10 cellular contexts compared by ENCODE assay signal in genomic region chr19:40744554-40745401, GRCh38. TPM values are rescaled to one million over a fixed set of nuclear protein-coding genes. Genes with fewer than 3 reads are reported as not detected.
A peak's percentile ranks its signal among the peaks of the same experiment; 100 is the strongest.
DNase-seq lines count a peak whose midpoint lies in the region; ATAC-seq and TF ChIP-seq lines count a peak whose summit lies in the region.
"Had no signal": no experiment of that assay in that cellular context is flagged by ENCODE, and none has a peak within 500 bp of the region (broad histone marks: within the 10 kb centered on the region; RNA-seq: fewer than 3 reads in every experiment).

No MANE protein-coding gene starts in this region.

- TF ChIP-seq POLR2A in body of pancreas (IDR thresholded peaks at IDR 0.05): no peak

- H3K9me3 ChIP-seq in DND-41 (ENCODE audit: insufficient read depth, low read length, severe bottlenecking) (no peaks in the 10 kb centered on the region), HUES64 (ENCODE audit: insufficient read depth, low read depth, low read length) (no peaks in the 10 kb centered on the region), body of pancreas (no peaks in the 10 kb centered on the region), mucosa of descending colon (no peaks in the 10 kb centered on the region), PC-9 (ENCODE audit: insufficient read depth, low read depth) (no peaks in the 10 kb centered on the region)
- H3K9me3 ChIP-seq: right atrium auricular region had no signal

- intact Hi-C loops in body of pancreas (cut with DNase I): no loop called here
- intact Hi-C loops in mucosa of descending colon (cut with DNase I, micrococcal nuclease): no loop called here
- intact Hi-C loops in PC-9 (cut with micrococcal nuclease; ENCODE audit: unreplicated experiment): no loop called here

- H4K20me1 ChIP-seq in DND-41 (ENCODE audit: insufficient read depth, low read length) (no peaks in the 10 kb centered on the region), PC-9 (ENCODE audit: insufficient read depth) (no peaks in the 10 kb centered on the region; the same call in 1 of the 2 replicates)

- peaks cover 18% of the 10 kb centered on the region for H3K36me3 ChIP-seq in DND-41 (ENCODE audit: insufficient read depth, low read length)
- H3K36me3 ChIP-seq in HUES64 (ENCODE audit: insufficient read depth, low read length): peaks cover 16% of the 10 kb centered on the region
- H3K36me3 ChIP-seq in body of pancreas (replicated peaks in 1 of 2; ENCODE audit: insufficient read depth in 1 of 2, low read depth in 2 of 2): peaks cover 0 to 1% of the 10 kb centered on the region in 2 donors
- no peaks in the 10 kb centered on the region for H3K36me3 ChIP-seq in mucosa of descending colon (ENCODE audit: low read depth)
- H3K36me3 ChIP-seq in PC-9 (ENCODE audit: low read depth): no peaks in the 10 kb centered on the region

- ATAC-seq in DND-41 (ENCODE audit: insufficient read depth, low read depth) (no peak), body of pancreas (no peak), mucosa of descending colon (peak; percentile 17), HG03521 (IDR thresholded peaks at IDR 0.05; ENCODE audit: unreplicated experiment) (no peak)

- no peak overlapping the region for H3K4me3 ChIP-seq in DND-41 (ENCODE audit: low read depth in 1 of 2, low read length in 2 of 2)
- no peak overlapping the region for H3K4me3 ChIP-seq in HUES64 (ENCODE audit: low read length)
- no peak overlapping the region for H3K4me3 ChIP-seq in body of pancreas
- no peak overlapping the region for H3K4me3 ChIP-seq in mucosa of descending colon
- H3K4me3 ChIP-seq in PC-9: no peak overlapping the region
- H3K4me3 ChIP-seq: right atrium auricular region had no signal

- POLR2A ChIA-PET in PC-9 (lab: Charles Lee; ENCODE audit: unreplicated experiment): interaction anchor here (0.6 kb wide), 3 partner anchors 26 to 697 kb away, joined by 3 to 4 read pairs (median 3); partner anchors contain the start of gene NUMBL

- WGBS in HUES64: 81% methylated on average over 16 of the region's 17 CpGs
- WGBS in body of pancreas, 2 donors: 49 to 64% methylated on average over 3 to 17 of the region's 17 CpGs

- no peaks in the 10 kb centered on the region for H3K9me2 ChIP-seq in PC-9 (ENCODE audit: insufficient read depth)

- H3K27me3 ChIP-seq in DND-41 (ENCODE audit: insufficient read depth, low read length, poor library complexity) (no peaks in the 10 kb centered on the region), HUES64 (ENCODE audit: insufficient read depth, low read length) (no peaks in the 10 kb centered on the region), body of pancreas (no peaks in the 10 kb centered on the region), PC-9 (ENCODE audit: insufficient read depth, low read depth) (no peaks in the 10 kb centered on the region)
- H3K27me3 ChIP-seq: right atrium auricular region had no signal

- H3K79me2 ChIP-seq in DND-41 (ENCODE audit: insufficient read depth, low read length) (peaks cover 22% of the 10 kb centered on the region), PC-9 (ENCODE audit: low read depth) (peaks cover 11% of the 10 kb centered on the region)

- no peak overlapping the region for H2AFZ ChIP-seq in DND-41 (ENCODE audit: low read depth, low read length)
- H2AFZ ChIP-seq in PC-9: no peak overlapping the region

- no peak overlapping the region for H3K9ac ChIP-seq in DND-41 (ENCODE audit: low read depth, low read length)
- peak overlapping the region; percentile 38; the same call in 1 of the 2 replicates for H3K9ac ChIP-seq in HUES64 (ENCODE audit: low read depth, low read length)

- CTCF ChIA-PET in PC-9 (lab: Charles Lee): no interaction called here

- H3F3A ChIP-seq in PC-9 (ENCODE audit: insufficient read depth, low read depth): peaks cover 24% of the 10 kb centered on the region

- H3K4me2 ChIP-seq in DND-41 (ENCODE audit: insufficient read depth, low read length): no peak overlapping the region
- H3K4me2 ChIP-seq in PC-9: no peak overlapping the region

- H3K4me1 ChIP-seq in DND-41 (ENCODE audit: insufficient read depth, low read length) (peaks cover 22% of the 10 kb centered on the region), HUES64 (ENCODE audit: insufficient read depth, low read length) (peaks cover 13% of the 10 kb centered on the region), body of pancreas (peaks cover 16% of the 10 kb centered on the region), mucosa of descending colon (ENCODE audit: low read depth) (peaks cover 5% of the 10 kb centered on the region), PC-9 (replicated peaks; ENCODE audit: insufficient read depth) (peaks cover 22% of the 10 kb centered on the region)

- H3K27ac ChIP-seq in DND-41 (ENCODE audit: low read length): no peak overlapping the region
- H3K27ac ChIP-seq in HUES64 (ENCODE audit: low read depth, low read length): peak overlapping the region; percentile 38
- peak overlapping the region in 2 of 4 donors; percentile 36 to 56 for H3K27ac ChIP-seq in body of pancreas
- no peak overlapping the region for H3K27ac ChIP-seq in PC-9
- H3K27ac ChIP-seq: right atrium auricular region had no signal

- TF ChIP-seq CTCF in DND-41 (IDR thresholded peaks at IDR 0.05; ENCODE audit: borderline replicate concordance, extremely low read depth, low read length, poor library complexity, severe bottlenecking): peak; percentile 28
- TF ChIP-seq CTCF in body of pancreas (IDR thresholded peaks at IDR 0.05): peak in 3 of 7 experiments; percentile 9 to 28 (median 11)
- no peak for TF ChIP-seq CTCF in mucosa of descending colon (IDR thresholded peaks at IDR 0.05)
- TF ChIP-seq CTCF in PC-9 (conservative IDR thresholded peaks at IDR 0.05): no peak

- no TSS peak for BruUV-seq in PC-9 (replicated peaks; lab: Mats Ljungman, UMichigan)

- DNase-seq in DND-41: no peak
- DNase-seq in body of pancreas: peak in 3 of 4 donors; percentile 22 to 42 (median 24)
- DNase-seq in mucosa of descending colon: no peak
- DNase-seq in cerebellum (ENCODE audit: low spot score): no peak
- no peak for DNase-seq in PC-9
- no peak for DNase-seq in T1000 (lab: John Stamatoyannopoulos, UW)
- DNase-seq: NCI-H2171 treated with DMSO at 0.1 percent for 48 hours had no signal

RNA-seq across cellular contexts. Expression of gene ACTMAP, which starts 5.5 kb away (rescaled TPM):
- polyA plus RNA-seq in HUES64 (2013, experiment 1 of 2): 13.5 TPM
- 17.6 TPM for polyA plus RNA-seq in HUES64 (2013, experiment 2 of 2)
- total RNA-seq in body of pancreas: 1 to 10 TPM; 3.0 to 4.2 TPM
- total RNA-seq in mucosa of descending colon: 10 to 100 TPM; 10.9 to 16.7 (median 13.8) TPM
- 0.82 TPM for total RNA-seq in cerebellum
- total RNA-seq in PC-9 (2021): 35.9 and 39.3 TPM in 2 replicates

RNA-seq across cellular contexts. Expression of gene SNRPA, which starts 6.2 kb away (rescaled TPM):
- polyA plus RNA-seq in HUES64 (2013, experiment 1 of 2): 157 TPM
- polyA plus RNA-seq in HUES64 (2013, experiment 2 of 2): 183 TPM
- total RNA-seq in body of pancreas (10 to 100 TPM; 18.7 to 42.2 TPM), mucosa of descending colon (10 to 100 TPM; 54.0 to 81.7 (median 59.9) TPM), cerebellum (34.3 TPM), PC-9 (2021) (119 and 147 TPM in 2 replicates)

RNA-seq across cellular contexts. Expression of gene ITPKC, which starts 27.9 kb away (rescaled TPM):
- polyA plus RNA-seq in HUES64 (2013, experiment 1 of 2): 6.6 TPM
- polyA plus RNA-seq in HUES64 (2013, experiment 2 of 2): 7.3 TPM
- total RNA-seq in body of pancreas: 10 to 100 TPM; 14.0 to 27.7 TPM
- total RNA-seq in mucosa of descending colon: 10 to 100 TPM; 22.1 to 26.1 (median 23.2) TPM
- 6.7 TPM for total RNA-seq in cerebellum
- 17.6 and 22.1 TPM in 2 replicates for total RNA-seq in PC-9 (2021)

RNA-seq across cellular contexts. Expression of gene COQ8B, which starts 28.1 kb away (rescaled TPM):
- 22.3 TPM for polyA plus RNA-seq in HUES64 (2013, experiment 1 of 2)
- 27.4 TPM for polyA plus RNA-seq in HUES64 (2013, experiment 2 of 2)
- total RNA-seq in body of pancreas (10 to 100 TPM; 29.8 to 31.3 TPM), mucosa of descending colon (10 to 100 TPM; 29.9 to 49.2 (median 39.3) TPM), cerebellum (31.7 TPM), PC-9 (2021) (57.7 and 66.6 TPM in 2 replicates)

RNA-seq across cellular contexts. Expression of gene MIA, which starts 30.5 kb away (rescaled TPM):
- not detected for polyA plus RNA-seq in HUES64 (2013, experiment 1 of 2)
- not detected for polyA plus RNA-seq in HUES64 (2013, experiment 2 of 2)
- total RNA-seq in body of pancreas (1 to 10 TPM in 1 of 2 donors, not detected in 1; 5.9 TPM), mucosa of descending colon (1 to 10 TPM; 1.4 to 8.6 (median 2.5) TPM), cerebellum (2.5 TPM), PC-9 (2021) (2.5 and 2.7 TPM in 2 replicates)

Comparison
In these comparisons a context has a peak if more than half of its experiments do, and no peak if none do; other contexts are left out.
1. DNase-seq: peak in body of pancreas (3 of 4); none in DND-41 (single experiment), mucosa of descending colon (0 of 3), cerebellum (single experiment), PC-9 (0 of 2) and T1000 (single experiment).